11 cellular contexts compared by ENCODE assay signal in genomic region chr4:38130884-38131283, GRCh38.
DNase-seq lines count a peak whose midpoint lies in the region; ATAC-seq and TF ChIP-seq lines count a peak whose summit lies in the region.
"Had no signal": no experiment of that assay in that cellular context is flagged by ENCODE, and none has a peak within 500 bp of the region (broad histone marks: within the 10 kb centered on the region; RNA-seq: fewer than 3 reads in every experiment).

No MANE protein-coding gene starts in this region.

- H3K4me1 ChIP-seq in thymus (ENCODE audit: control insufficient read depth, insufficient read depth, low read length): peaks cover 35% of the 10 kb centered on the region

- H3K27ac Mint-ChIP-seq in activated T-cell treated with anti-CD3 and anti-CD28 coated beads, Interleukin-2, amount 50 U/mL, for 24 hours: peak overlapping the region; percentile 96
- peak overlapping the region; percentile 89 for H3K27ac Mint-ChIP-seq in activated naive CD8-positive, alpha-beta T cell treated with anti-CD3 and anti-CD28 coated beads for 36 hours
- H3K27ac Mint-ChIP-seq in mesothelial cell of epicardium: peak overlapping the region; percentile 23

- H3K27me3 Mint-ChIP-seq in activated T-cell treated with anti-CD3 and anti-CD28 coated beads, Interleukin-2, amount 50 U/mL, for 24 hours: no peaks in the 10 kb centered on the region
- no peaks in the 10 kb centered on the region for H3K27me3 Mint-ChIP-seq in activated naive CD8-positive, alpha-beta T cell treated with anti-CD3 and anti-CD28 coated beads for 36 hours
- no peaks in the 10 kb centered on the region for H3K27me3 Mint-ChIP-seq in mesothelial cell of epicardium (ENCODE audit: low read depth)

- peaks cover 66% of the 10 kb centered on the region for H3K36me3 Mint-ChIP-seq in activated T-cell treated with anti-CD3 and anti-CD28 coated beads, Interleukin-2, amount 50 U/mL, for 24 hours (ENCODE audit: low read depth)
- H3K36me3 Mint-ChIP-seq in activated naive CD8-positive, alpha-beta T cell treated with anti-CD3 and anti-CD28 coated beads for 36 hours: peaks cover 48% of the 10 kb centered on the region
- peaks cover 28% of the 10 kb centered on the region for H3K36me3 Mint-ChIP-seq in mesothelial cell of epicardium

- H3K27ac ChIP-seq in thymus (ENCODE audit: low read depth): peak overlapping the region; percentile 27

- ATAC-seq in HG03025 (IDR thresholded peaks at IDR 0.05; ENCODE audit: low FRiP score, unreplicated experiment): no peak
- no peak for ATAC-seq in activated CD4-positive, CD25-positive, alpha-beta regulatory T cell treated with anti-CD3 and anti-CD28 coated beads, Interleukin-2, amount 50 U/mL, for 24 hours

- H3K9me3 ChIP-seq in thymus (ENCODE audit: control insufficient read depth): no peaks in the 10 kb centered on the region

- 96% methylated on average over 3 of the region's 3 CpGs for WGBS in thymus

- no peak for TF ChIP-seq CTCF in mesothelial cell of epicardium (IDR thresholded peaks at IDR 0.05; ENCODE audit: unreplicated experiment)

- no peaks in the 10 kb centered on the region for H3K9me3 Mint-ChIP-seq in activated T-cell treated with anti-CD3 and anti-CD28 coated beads, Interleukin-2, amount 50 U/mL, for 24 hours
- H3K9me3 Mint-ChIP-seq in activated naive CD8-positive, alpha-beta T cell treated with anti-CD3 and anti-CD28 coated beads for 36 hours: peaks cover 6% of the 10 kb centered on the region
- no peaks in the 10 kb centered on the region for H3K9me3 Mint-ChIP-seq in mesothelial cell of epicardium

- peaks cover 72% of the 10 kb centered on the region for H3K4me1 Mint-ChIP-seq in activated T-cell treated with anti-CD3 and anti-CD28 coated beads, Interleukin-2, amount 50 U/mL, for 24 hours (ENCODE audit: low read depth)
- peaks cover 63% of the 10 kb centered on the region for H3K4me1 Mint-ChIP-seq in activated naive CD8-positive, alpha-beta T cell treated with anti-CD3 and anti-CD28 coated beads for 36 hours
- H3K4me1 Mint-ChIP-seq in mesothelial cell of epicardium: peaks cover 32% of the 10 kb centered on the region

- peak overlapping the region; percentile 68 for H3K4me3 Mint-ChIP-seq in activated T-cell treated with anti-CD3 and anti-CD28 coated beads, Interleukin-2, amount 50 U/mL, for 24 hours
- no peak overlapping the region for H3K4me3 Mint-ChIP-seq in activated naive CD8-positive, alpha-beta T cell treated with anti-CD3 and anti-CD28 coated beads for 36 hours
- no peak overlapping the region for H3K4me3 Mint-ChIP-seq in mesothelial cell of epicardium

- peaks cover 18% of the 10 kb centered on the region for H3K36me3 ChIP-seq in thymus (ENCODE audit: control insufficient read depth, insufficient read depth)

- no peaks in the 10 kb centered on the region for H3K27me3 ChIP-seq in thymus (ENCODE audit: control insufficient read depth, insufficient read depth)

- DNase-seq in activated T-cell treated with anti-CD3 and anti-CD28 coated beads, Interleukin-2, amount 50 U/mL, for 24 hours: no peak
- DNase-seq in activated T-cell treated with anti-CD3 and anti-CD28 coated beads, Interleukin-2, amount 50 U/mL, for 1 hour: no peak
- no peak for DNase-seq in activated naive CD8-positive, alpha-beta T cell treated with anti-CD3 and anti-CD28 coated beads for 36 hours
- DNase-seq in mesothelial cell of epicardium (ENCODE audit: low spot score in 2 of 2, unreplicated experiment in 2 of 2) (no peak), DMS79 (lab: John Stamatoyannopoulos, UW) (no peak)
- DNase-seq: EL, GM23248, NCI-H1930 had no signal

- no peak overlapping the region for H3K4me3 ChIP-seq in thymus (ENCODE audit: low read length)
- H3K4me3 ChIP-seq: GM23248 had no signal

Comparison
In these comparisons a context has a peak if more than half of its experiments do, and no peak if none do; other contexts are left out.
1. H3K27ac Mint-ChIP-seq: peak in every context shown above with its lines; median percentile 96 in activated T-cell treated with anti-CD3 and anti-CD28 coated beads, Interleukin-2, amount 50 U/mL, for 24 hours; 89 in activated naive CD8-positive, alpha-beta T cell treated with anti-CD3 and anti-CD28 coated beads for 36 hours; 23 in mesothelial cell of epicardium.